ENCODE assay signal across 1 cellular context in the genomic region with DNA sequence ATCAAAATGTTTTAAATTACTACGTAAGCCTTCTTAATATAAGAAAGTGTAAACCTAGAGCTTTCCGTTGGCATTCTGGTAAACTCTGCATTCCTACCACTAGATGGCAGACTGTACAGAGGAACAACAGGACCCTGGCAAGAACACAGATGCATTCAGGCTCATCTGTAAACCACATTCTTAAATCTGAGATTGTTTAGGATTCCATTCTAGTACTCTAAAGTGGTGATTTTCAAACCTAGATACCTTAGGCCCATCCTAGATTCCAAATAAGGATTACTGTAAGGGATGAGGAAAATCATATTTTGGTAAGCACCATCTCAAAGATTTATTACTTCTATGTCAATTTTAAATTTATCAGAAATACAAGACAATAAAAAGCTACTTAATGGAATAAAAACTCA.
A peak's percentile ranks its signal among the peaks of the same experiment; 100 is the strongest.
TF ChIP-seq lines count a peak whose summit lies in the region.

No MANE protein-coding gene starts in this region.

TF ChIP-seq in GM12878, 131 proteins besides CTCF, POLR2A, EP300 and RAD21 (continued from another document):
- TF ChIP-seq, protein P1, sequence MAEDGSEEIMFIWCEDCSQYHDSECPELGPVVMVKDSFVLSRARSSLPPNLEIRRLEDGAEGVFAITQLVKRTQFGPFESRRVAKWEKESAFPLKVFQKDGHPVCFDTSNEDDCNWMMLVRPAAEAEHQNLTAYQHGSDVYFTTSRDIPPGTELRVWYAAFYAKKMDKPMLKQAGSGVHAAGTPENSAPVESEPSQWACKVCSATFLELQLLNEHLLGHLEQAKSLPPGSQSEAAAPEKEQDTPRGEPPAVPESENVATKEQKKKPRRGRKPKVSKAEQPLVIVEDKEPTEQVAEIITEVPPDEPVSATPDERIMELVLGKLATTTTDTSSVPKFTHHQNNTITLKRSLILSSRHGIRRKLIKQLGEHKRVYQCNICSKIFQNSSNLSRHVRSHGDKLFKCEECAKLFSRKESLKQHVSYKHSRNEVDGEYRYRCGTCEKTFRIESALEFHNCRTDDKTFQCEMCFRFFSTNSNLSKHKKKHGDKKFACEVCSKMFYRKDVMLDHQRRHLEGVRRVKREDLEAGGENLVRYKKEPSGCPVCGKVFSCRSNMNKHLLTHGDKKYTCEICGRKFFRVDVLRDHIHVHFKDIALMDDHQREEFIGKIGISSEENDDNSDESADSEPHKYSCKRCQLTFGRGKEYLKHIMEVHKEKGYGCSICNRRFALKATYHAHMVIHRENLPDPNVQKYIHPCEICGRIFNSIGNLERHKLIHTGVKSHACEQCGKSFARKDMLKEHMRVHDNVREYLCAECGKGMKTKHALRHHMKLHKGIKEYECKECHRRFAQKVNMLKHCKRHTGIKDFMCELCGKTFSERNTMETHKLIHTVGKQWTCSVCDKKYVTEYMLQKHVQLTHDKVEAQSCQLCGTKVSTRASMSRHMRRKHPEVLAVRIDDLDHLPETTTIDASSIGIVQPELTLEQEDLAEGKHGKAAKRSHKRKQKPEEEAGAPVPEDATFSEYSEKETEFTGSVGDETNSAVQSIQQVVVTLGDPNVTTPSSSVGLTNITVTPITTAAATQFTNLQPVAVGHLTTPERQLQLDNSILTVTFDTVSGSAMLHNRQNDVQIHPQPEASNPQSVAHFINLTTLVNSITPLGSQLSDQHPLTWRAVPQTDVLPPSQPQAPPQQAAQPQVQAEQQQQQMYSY (CRISPR knock-in tag; IDR thresholded peaks at IDR 0.05) = no peak
- TF ChIP-seq CHD2 (IDR thresholded peaks at IDR 0.05; ENCODE audit: borderline replicate concordance, low read depth, low read length) = no peak
- TF ChIP-seq ZNF207 (IDR thresholded peaks at IDR 0.05; ENCODE audit: borderline replicate concordance) = 0 out of 2 replicates have a peak, but pooled peaks have one; percentile 27
- TF ChIP-seq BRCA1 (IDR thresholded peaks at IDR 0.05; ENCODE audit: low read depth, low read length) = no peak
- TF ChIP-seq JUND (IDR thresholded peaks at IDR 0.05; ENCODE audit: low read depth, low read length) = no peak
- TF ChIP-seq CBFB (IDR thresholded peaks at IDR 0.05; ENCODE audit: low read depth) = 0 out of 2 replicates have a peak, but pooled peaks have one; percentile 51
- peak; percentile 89 for TF ChIP-seq SMC3 (IDR thresholded peaks at IDR 0.05; ENCODE audit: borderline replicate concordance, low read length)
- TF ChIP-seq LARP7 (IDR thresholded peaks at IDR 0.05) = no peak
- no peak for TF ChIP-seq IKZF2 (IDR thresholded peaks at IDR 0.05)
- TF ChIP-seq RUNX3 (IDR thresholded peaks at IDR 0.05; ENCODE audit: low read length) = peak; percentile 84
- no peak for TF ChIP-seq SIN3A (IDR thresholded peaks at IDR 0.05; ENCODE audit: low read depth, low read length)
